ENCODE assay signal across 8 cellular contexts in the genomic region with DNA sequence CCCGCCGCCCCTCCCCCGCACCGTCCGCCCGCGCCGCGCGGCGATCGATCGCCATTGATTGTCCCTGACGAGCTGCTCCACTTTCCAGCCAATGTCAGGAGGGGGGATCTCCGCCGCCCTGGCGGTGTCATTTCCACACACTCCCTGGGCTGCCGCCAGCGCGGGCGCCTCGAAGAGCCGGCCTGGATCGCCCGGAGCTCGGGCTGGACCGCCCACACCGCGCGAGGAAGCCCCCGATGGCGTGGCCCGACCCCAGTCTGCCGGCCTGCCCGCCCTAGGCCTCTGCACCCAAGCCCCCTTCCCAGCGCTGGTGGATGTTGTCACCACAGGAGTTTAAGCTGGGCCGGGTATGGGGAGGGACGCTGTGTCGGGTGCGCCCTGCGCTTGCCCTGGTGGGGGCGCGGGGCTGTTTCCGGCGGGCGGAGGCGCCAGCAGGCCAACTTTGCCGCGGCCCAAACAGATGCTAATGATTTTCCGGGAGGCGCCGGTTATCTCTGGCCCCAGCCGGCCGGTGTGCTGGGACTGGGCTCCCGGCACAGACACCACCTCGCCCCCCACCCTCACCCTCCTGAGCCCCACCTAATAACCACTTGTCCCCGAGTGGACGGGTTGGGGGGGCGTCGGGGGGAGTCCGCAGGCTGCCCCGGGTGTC. TPM values are rescaled to one million over a fixed set of nuclear protein-coding genes. Genes with fewer than 3 reads are reported as not detected.
DNase-seq lines count a peak whose midpoint lies in the region; ATAC-seq lines count a peak whose summit lies in the region.

No MANE protein-coding gene starts in this region.

- no peaks in the 10 kb centered on the region for H3K27me3 Mint-ChIP-seq in T-cell

- peak overlapping the region; percentile 79 to 95 (median 95) for H3K9ac ChIP-seq in skeletal muscle tissue (ENCODE audit: low read depth in 1 of 3, low read length in 3 of 3)

- H3K27ac Mint-ChIP-seq in T-cell = peak overlapping the region in 1 of 2 donors; percentile 48

- H3K4me1 ChIP-seq in skeletal muscle tissue (ENCODE audit: control insufficient read depth in 3 of 3, insufficient read depth in 3 of 3, low read length in 3 of 3) = peaks cover 67 to 77% (median 76%) of the 10 kb centered on the region in 3 donors

- H3K4me1 Mint-ChIP-seq in T-cell = peaks cover 48% of the 10 kb centered on the region in 3 donors

- CTCF ChIA-PET in T-cell (lab: Charles Lee) = interaction anchor here in 1 of 2 donors (0.6 to 3.2 kb wide), 4 partner anchors 10 to 217 kb away, joined by 3 to 23 read pairs (median 10); partner anchors contain the start of gene CXXC5

- no peaks in the 10 kb centered on the region for H3K9me3 ChIP-seq in skeletal muscle tissue (ENCODE audit: control insufficient read depth in 3 of 3, low read length in 3 of 3)

- peak overlapping the region; percentile 98 for H3K27ac ChIP-seq in skeletal muscle tissue (ENCODE audit: low read depth, low read length)

- no peaks in the 10 kb centered on the region for H3K9me3 Mint-ChIP-seq in T-cell

- H3K27me3 ChIP-seq in skeletal muscle tissue (ENCODE audit: control insufficient read depth in 3 of 3, insufficient read depth in 3 of 3, low read length in 3 of 3) = no peaks in the 10 kb centered on the region

- DNase-seq in D341Med (ENCODE audit: low spot score) (peak; percentile 91), NCI-H1092 (lab: John Stamatoyannopoulos, UW) (peak; percentile 66), T-cell (peak in 28 of 34 experiments; percentile 33 to 69 (median 54)), cerebellum (ENCODE audit: low spot score) (peak; percentile 89), iris pigment epithelial cell (ENCODE audit: low read depth) (peak; percentile 79)
- DNase-seq in activated CD4-positive, CD25-positive, alpha-beta regulatory T cell treated with anti-CD3 and anti-CD28 coated beads, Interleukin-2, amount 50 U/mL, for 72 hours = no peak

- H3K36me3 ChIP-seq in skeletal muscle tissue (ENCODE audit: control insufficient read depth in 3 of 3, insufficient read depth in 3 of 3, low read length in 3 of 3) = no peaks in the 10 kb centered on the region

- no peaks in the 10 kb centered on the region for H3K36me3 Mint-ChIP-seq in T-cell

- H3K4me3 Mint-ChIP-seq in T-cell = peak overlapping the region; percentile 50 to 73 (median 58)

- H3K4me3 ChIP-seq in skeletal muscle tissue (ENCODE audit: low read length in 3 of 3) = peak overlapping the region; percentile 64 to 83 (median 74)

- ATAC-seq in GM21619 (IDR thresholded peaks at IDR 0.05; ENCODE audit: unreplicated experiment) (peak; percentile 21), T-cell (replicated peaks in 1 of 4) (peak; percentile 34 to 43 (median 40))

- POLR2A ChIA-PET in T-cell (lab: Charles Lee) = interaction anchor here (0.7 to 2.2 kb wide), 3 partner anchors 11 to 74 kb away, joined by 3 to 7 read pairs (median 4); partner anchors contain the start of gene CXXC5 (in 1 of the 2)

RNA-seq across cellular contexts. Expression of gene CXXC5, which starts 10.6 kb away (rescaled TPM):
- total RNA-seq in T-cell (1 to 10 TPM; 5.1 to 7.6 (median 6.2) TPM), cerebellum (76.6 TPM), skeletal muscle tissue (66.8 TPM)
